In the genomic region with DNA sequence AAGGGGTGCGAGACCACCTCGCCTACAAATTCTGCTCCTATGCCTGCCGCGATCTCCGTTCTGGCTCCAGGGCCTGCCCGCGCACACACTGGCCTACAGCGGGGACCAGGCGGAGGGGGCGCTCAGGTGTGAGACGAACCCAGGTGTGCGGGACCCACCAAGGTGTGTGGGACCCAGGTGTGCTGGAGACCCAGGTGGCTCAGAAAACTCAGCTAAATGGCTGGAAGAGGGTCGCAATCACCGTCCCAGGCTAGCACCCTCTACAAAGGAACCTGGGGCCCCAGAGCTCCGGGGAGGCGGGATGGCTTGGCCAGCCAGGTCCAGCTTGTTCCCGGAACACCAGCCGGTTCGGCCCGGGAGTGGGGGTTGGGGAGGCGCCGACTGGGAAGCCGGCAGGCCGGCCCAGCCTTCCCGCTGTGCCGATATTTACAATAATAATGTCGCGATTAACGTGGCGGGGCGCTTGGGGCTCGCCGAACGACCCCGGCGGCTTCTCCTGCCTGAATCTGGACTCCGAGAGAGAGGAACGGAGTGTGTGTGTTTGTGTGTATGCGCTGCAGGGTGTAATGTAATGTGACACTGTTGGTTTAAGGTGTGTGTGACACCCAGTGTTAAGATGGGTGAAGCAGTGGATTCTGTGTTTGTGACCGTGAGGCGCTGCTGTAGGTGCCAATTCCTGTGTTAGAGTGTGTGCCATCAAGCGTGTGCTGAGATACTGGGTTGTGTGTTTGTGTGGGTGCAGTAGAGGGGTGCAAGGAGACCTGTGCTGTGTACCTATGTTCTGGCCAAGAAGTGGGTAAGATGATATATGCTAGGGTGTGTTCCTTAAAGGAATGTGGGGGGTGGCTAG, we compare ENCODE assay signal across 1 cellular context.
TF ChIP-seq lines count a peak whose summit lies in the region.

No MANE protein-coding gene starts in this region.

TF ChIP-seq in HEK293, 187 proteins besides CTCF, POLR2A, EP300 and RAD21 (continued from another document and continues in another):
- no peak for TF ChIP-seq ZNF239 (tag by site-specific recombination; IDR thresholded peaks at IDR 0.05)
- 0 out of 2 replicates have a peak, but pooled peaks have one; percentile 14 for TF ChIP-seq SP3 (tag by site-specific recombination; IDR thresholded peaks at IDR 0.05)
- TF ChIP-seq ZNF560 (tag by site-specific recombination; IDR thresholded peaks at IDR 0.05; ENCODE audit: borderline replicate concordance) = no peak
- TF ChIP-seq, protein P1, sequence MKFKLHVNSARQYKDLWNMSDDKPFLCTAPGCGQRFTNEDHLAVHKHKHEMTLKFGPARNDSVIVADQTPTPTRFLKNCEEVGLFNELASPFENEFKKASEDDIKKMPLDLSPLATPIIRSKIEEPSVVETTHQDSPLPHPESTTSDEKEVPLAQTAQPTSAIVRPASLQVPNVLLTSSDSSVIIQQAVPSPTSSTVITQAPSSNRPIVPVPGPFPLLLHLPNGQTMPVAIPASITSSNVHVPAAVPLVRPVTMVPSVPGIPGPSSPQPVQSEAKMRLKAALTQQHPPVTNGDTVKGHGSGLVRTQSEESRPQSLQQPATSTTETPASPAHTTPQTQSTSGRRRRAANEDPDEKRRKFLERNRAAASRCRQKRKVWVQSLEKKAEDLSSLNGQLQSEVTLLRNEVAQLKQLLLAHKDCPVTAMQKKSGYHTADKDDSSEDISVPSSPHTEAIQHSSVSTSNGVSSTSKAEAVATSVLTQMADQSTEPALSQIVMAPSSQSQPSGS (tag by site-specific recombination; IDR thresholded peaks at IDR 0.05; ENCODE audit: low read depth) = no peak
- no peak for TF ChIP-seq KLF10 (tag by site-specific recombination; IDR thresholded peaks at IDR 0.05)
- no peak for TF ChIP-seq ZNF394 (tag by site-specific recombination; IDR thresholded peaks at IDR 0.05; ENCODE audit: borderline replicate concordance)
- 0 out of 2 replicates have a peak, but pooled peaks have one; percentile 47 for TF ChIP-seq KLF7 (tag by site-specific recombination; IDR thresholded peaks at IDR 0.05; ENCODE audit: borderline replicate concordance)
- TF ChIP-seq ZFHX2 (tag by site-specific recombination; conservative IDR thresholded peaks at IDR 0.05) = peak; percentile 49
- TF ChIP-seq, protein P2, sequence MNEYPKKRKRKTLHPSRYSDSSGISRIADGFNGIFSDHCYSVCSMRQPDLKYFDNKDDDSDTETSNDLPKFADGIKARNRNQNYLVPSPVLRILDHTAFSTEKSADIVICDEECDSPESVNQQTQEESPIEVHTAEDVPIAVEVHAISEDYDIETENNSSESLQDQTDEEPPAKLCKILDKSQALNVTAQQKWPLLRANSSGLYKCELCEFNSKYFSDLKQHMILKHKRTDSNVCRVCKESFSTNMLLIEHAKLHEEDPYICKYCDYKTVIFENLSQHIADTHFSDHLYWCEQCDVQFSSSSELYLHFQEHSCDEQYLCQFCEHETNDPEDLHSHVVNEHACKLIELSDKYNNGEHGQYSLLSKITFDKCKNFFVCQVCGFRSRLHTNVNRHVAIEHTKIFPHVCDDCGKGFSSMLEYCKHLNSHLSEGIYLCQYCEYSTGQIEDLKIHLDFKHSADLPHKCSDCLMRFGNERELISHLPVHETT (tag by site-specific recombination; IDR thresholded peaks at IDR 0.05) = 0 out of 2 replicates have a peak, but pooled peaks have one; percentile 61
- TF ChIP-seq ZXDB (tag by site-specific recombination; IDR thresholded peaks at IDR 0.05) = 0 out of 2 replicates have a peak, but pooled peaks have one; percentile 46
- peak; percentile 52; the same call in 1 of the 2 replicates for TF ChIP-seq ZNF24 (tag by site-specific recombination; IDR thresholded peaks at IDR 0.05)
- peak; percentile 95 for TF ChIP-seq ZSCAN4 (tag by site-specific recombination; IDR thresholded peaks at IDR 0.05)
- TF ChIP-seq, protein P3, sequence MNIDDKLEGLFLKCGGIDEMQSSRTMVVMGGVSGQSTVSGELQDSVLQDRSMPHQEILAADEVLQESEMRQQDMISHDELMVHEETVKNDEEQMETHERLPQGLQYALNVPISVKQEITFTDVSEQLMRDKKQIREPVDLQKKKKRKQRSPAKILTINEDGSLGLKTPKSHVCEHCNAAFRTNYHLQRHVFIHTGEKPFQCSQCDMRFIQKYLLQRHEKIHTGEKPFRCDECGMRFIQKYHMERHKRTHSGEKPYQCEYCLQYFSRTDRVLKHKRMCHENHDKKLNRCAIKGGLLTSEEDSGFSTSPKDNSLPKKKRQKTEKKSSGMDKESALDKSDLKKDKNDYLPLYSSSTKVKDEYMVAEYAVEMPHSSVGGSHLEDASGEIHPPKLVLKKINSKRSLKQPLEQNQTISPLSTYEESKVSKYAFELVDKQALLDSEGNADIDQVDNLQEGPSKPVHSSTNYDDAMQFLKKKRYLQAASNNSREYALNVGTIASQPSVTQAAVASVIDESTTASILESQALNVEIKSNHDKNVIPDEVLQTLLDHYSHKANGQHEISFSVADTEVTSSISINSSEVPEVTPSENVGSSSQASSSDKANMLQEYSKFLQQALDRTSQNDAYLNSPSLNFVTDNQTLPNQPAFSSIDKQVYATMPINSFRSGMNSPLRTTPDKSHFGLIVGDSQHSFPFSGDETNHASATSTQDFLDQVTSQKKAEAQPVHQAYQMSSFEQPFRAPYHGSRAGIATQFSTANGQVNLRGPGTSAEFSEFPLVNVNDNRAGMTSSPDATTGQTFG (tag by site-specific recombination; IDR thresholded peaks at IDR 0.05; ENCODE audit: borderline replicate concordance) = 0 out of 2 replicates have a peak, but pooled peaks have one; percentile 10
- 0 out of 2 replicates have a peak, but pooled peaks have one; percentile 10 for TF ChIP-seq ZNF366 (tag by site-specific recombination; conservative IDR thresholded peaks at IDR 0.05)
- TF ChIP-seq FEZF1 (tag by site-specific recombination; IDR thresholded peaks at IDR 0.05) = 0 out of 2 replicates have a peak, but pooled peaks have one; percentile 11
- peak; percentile 41 for TF ChIP-seq ZNF692 (tag by site-specific recombination; IDR thresholded peaks at IDR 0.05)
- no peak for TF ChIP-seq SETDB1 (IDR thresholded peaks at IDR 0.05; ENCODE audit: insufficient read length, low read length)
- peak; percentile 20; the same call in 1 of the 2 replicates for TF ChIP-seq ZNF391 (tag by site-specific recombination; IDR thresholded peaks at IDR 0.05; ENCODE audit: borderline replicate concordance, low read depth)
- TF ChIP-seq ZIC2 (tag by site-specific recombination; IDR thresholded peaks at IDR 0.05) = peak; percentile 69
- TF ChIP-seq ZNF514 (tag by site-specific recombination; IDR thresholded peaks at IDR 0.05) = no peak
- TF ChIP-seq KLF8 (tag by site-specific recombination; IDR thresholded peaks at IDR 0.05) = peak; percentile 57
- TF ChIP-seq ZNF600 (tag by site-specific recombination; IDR thresholded peaks at IDR 0.05) = peak; percentile 80; the same call in 1 of the 2 replicates
- TF ChIP-seq, protein P4, sequence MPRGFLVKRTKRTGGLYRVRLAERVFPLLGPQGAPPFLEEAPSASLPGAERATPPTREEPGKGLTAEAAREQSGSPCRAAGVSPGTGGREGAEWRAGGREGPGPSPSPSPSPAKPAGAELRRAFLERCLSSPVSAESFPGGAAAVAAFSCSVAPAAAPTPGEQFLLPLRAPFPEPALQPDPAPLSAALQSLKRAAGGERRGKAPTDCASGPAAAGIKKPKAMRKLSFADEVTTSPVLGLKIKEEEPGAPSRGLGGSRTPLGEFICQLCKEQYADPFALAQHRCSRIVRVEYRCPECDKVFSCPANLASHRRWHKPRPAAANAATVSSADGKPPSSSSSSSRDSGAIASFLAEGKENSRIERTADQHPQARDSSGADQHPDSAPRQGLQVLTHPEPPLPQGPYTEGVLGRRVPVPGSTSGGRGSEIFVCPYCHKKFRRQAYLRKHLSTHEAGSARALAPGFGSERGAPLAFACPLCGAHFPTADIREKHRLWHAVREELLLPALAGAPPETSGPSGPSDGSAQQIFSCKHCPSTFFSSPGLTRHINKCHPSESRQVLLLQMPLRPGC (tag by site-specific recombination; IDR thresholded peaks at IDR 0.05) = peak; percentile 32; the same call in 1 of the 2 replicates
- peak; percentile 50; the same call in 1 of the 2 replicates for TF ChIP-seq ZNF843 (tag by site-specific recombination; IDR thresholded peaks at IDR 0.05)
- no peak for TF ChIP-seq ZNF140 (tag by site-specific recombination; IDR thresholded peaks at IDR 0.05)
- peak; percentile 63; the same call in 1 of the 2 replicates for TF ChIP-seq ZBTB7A (tag by site-specific recombination; IDR thresholded peaks at IDR 0.05; ENCODE audit: low read depth)
- TF ChIP-seq ZBTB48 (tag by site-specific recombination; IDR thresholded peaks at IDR 0.05) = peak; percentile 7; the same call in 1 of the 2 replicates
- no peak for TF ChIP-seq BCL11B (tag by site-specific recombination; IDR thresholded peaks at IDR 0.05; ENCODE audit: low read depth)
- TF ChIP-seq ZNF792 (tag by site-specific recombination; IDR thresholded peaks at IDR 0.05) = no peak
- TF ChIP-seq GLIS1 (tag by site-specific recombination; IDR thresholded peaks at IDR 0.05) = peak; percentile 61
- peak; percentile 73 for TF ChIP-seq ZNF501 (tag by site-specific recombination; IDR thresholded peaks at IDR 0.05)
- no peak for TF ChIP-seq ZNF138 (tag by site-specific recombination; IDR thresholded peaks at IDR 0.05; ENCODE audit: borderline replicate concordance)
- TF ChIP-seq MEIS1 (CRISPR knock-in tag; IDR thresholded peaks at IDR 0.05; ENCODE audit: borderline replicate concordance) = no peak
- no peak for TF ChIP-seq ZNF624 (tag by site-specific recombination; IDR thresholded peaks at IDR 0.05)
- no peak for TF ChIP-seq ZNF266 (tag by site-specific recombination; IDR thresholded peaks at IDR 0.05; ENCODE audit: low read depth)
- peak; percentile 83 for TF ChIP-seq ZNF423 (tag by site-specific recombination; IDR thresholded peaks at IDR 0.05)
- TF ChIP-seq KLF16 (tag by site-specific recombination; IDR thresholded peaks at IDR 0.05) = peak; percentile 15; the same call in 1 of the 2 replicates
- peak; percentile 50; the same call in 1 of the 2 replicates for TF ChIP-seq ZFP37 (tag by site-specific recombination; IDR thresholded peaks at IDR 0.05)
- TF ChIP-seq, protein P5, sequence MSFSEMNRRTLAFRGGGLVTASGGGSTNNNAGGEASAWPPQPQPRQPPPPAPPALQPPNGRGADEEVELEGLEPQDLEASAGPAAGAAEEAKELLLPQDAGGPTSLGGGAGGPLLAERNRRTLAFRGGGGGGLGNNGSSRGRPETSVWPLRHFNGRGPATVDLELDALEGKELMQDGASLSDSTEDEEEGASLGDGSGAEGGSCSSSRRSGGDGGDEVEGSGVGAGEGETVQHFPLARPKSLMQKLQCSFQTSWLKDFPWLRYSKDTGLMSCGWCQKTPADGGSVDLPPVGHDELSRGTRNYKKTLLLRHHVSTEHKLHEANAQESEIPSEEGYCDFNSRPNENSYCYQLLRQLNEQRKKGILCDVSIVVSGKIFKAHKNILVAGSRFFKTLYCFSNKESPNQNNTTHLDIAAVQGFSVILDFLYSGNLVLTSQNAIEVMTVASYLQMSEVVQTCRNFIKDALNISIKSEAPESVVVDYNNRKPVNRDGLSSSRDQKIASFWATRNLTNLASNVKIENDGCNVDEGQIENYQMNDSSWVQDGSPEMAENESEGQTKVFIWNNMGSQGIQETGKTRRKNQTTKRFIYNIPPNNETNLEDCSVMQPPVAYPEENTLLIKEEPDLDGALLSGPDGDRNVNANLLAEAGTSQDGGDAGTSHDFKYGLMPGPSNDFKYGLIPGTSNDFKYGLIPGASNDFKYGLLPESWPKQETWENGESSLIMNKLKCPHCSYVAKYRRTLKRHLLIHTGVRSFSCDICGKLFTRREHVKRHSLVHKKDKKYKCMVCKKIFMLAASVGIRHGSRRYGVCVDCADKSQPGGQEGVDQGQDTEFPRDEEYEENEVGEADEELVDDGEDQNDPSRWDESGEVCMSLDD (tag by site-specific recombination; IDR thresholded peaks at IDR 0.05) = peak; percentile 87
- TF ChIP-seq HIC1 (tag by site-specific recombination; IDR thresholded peaks at IDR 0.05) = 0 out of 2 replicates have a peak, but pooled peaks have one; percentile 54
- TF ChIP-seq ZNF791 (tag by site-specific recombination; IDR thresholded peaks at IDR 0.05) = 0 out of 2 replicates have a peak, but pooled peaks have one; percentile 6
- peak; percentile 65 for TF ChIP-seq ZBTB20 (tag by site-specific recombination; IDR thresholded peaks at IDR 0.05)
- no peak for TF ChIP-seq ZNF548 (tag by site-specific recombination; IDR thresholded peaks at IDR 0.05)
